ENCODE assay signal across 16 cellular contexts in genomic region chr6:22041797-22042489, GRCh38.
DNase-seq lines count a peak whose midpoint lies in the region; ATAC-seq, FAIRE-seq and TF ChIP-seq lines count a peak whose summit lies in the region.
"Had no signal": no experiment of that assay in that cellular context is flagged by ENCODE, and none has a peak within 500 bp of the region (broad histone marks: within the 10 kb centered on the region; RNA-seq: fewer than 3 reads in every experiment).

No MANE protein-coding gene starts in this region.

- H4K20me1 ChIP-seq in DND-41 (ENCODE audit: insufficient read depth, low read length), result no peaks in the 10 kb centered on the region

- DNase-seq in DND-41 (no peak), RCC 7860 (ENCODE audit: low spot score) (peak; percentile 72), esophagus muscularis mucosa (ENCODE audit: extremely low spot score) (peak; percentile 26), omental fat pad (ENCODE audit: low spot score) (no peak), globus pallidus (ENCODE audit: low spot score) (no peak)
- no peak for DNase-seq in stimulated activated CD4-positive, alpha-beta T cell treated with anti-CD3 and anti-CD28 coated beads, Interleukin-4, amount 100 ng/mL, for 4 hours
- DNase-seq: activated CD4-positive, alpha-beta T cell treated with anti-CD3 and anti-CD28 coated beads, Interleukin-2, amount 50 U/mL, for 48 hours; DMS79 treated with DMSO at 0.1 percent for 48 hours; natural killer cell; NCI-H2081 treated with DMSO at 0.1 percent for 48 hours; NCI-H526 treated with DMSO at 0.1 percent for 48 hours; PC-9 had no signal

- H3K4me3 ChIP-seq in DND-41 (ENCODE audit: low read depth in 1 of 2, low read length in 2 of 2) (no peak overlapping the region), esophagus muscularis mucosa (no peak overlapping the region)
- H3K4me3 ChIP-seq: PC-9 had no signal

- no peak for TF ChIP-seq EP300 in esophagus muscularis mucosa (IDR thresholded peaks at IDR 0.05)

- no peak overlapping the region for H3K4me2 ChIP-seq in DND-41 (ENCODE audit: insufficient read depth, low read length)
- H3K4me2 ChIP-seq: PC-9 had no signal

- ATAC-seq in DND-41 (ENCODE audit: insufficient read depth, low read depth) (no peak), omental fat pad (ENCODE audit: low FRiP score) (peak; percentile 38), HG02938 (IDR thresholded peaks at IDR 0.05; ENCODE audit: unreplicated experiment) (no peak), HG03442 (IDR thresholded peaks at IDR 0.05; ENCODE audit: unreplicated experiment) (no peak)
- ATAC-seq: esophagus mucosa, natural killer cell had no signal

- no peak overlapping the region for H3K9ac ChIP-seq in DND-41 (ENCODE audit: low read depth, low read length)

- no peak overlapping the region for H2AFZ ChIP-seq in DND-41 (ENCODE audit: low read depth, low read length)
- H2AFZ ChIP-seq: PC-9 had no signal

- peak; percentile 81 for FAIRE-seq in RCC 7860 (lab: Jason Lieb, UNC)
- FAIRE-seq: H1 had no signal

- TF ChIP-seq CTCF in DND-41 (IDR thresholded peaks at IDR 0.05; ENCODE audit: borderline replicate concordance, extremely low read depth, low read length, poor library complexity, severe bottlenecking) (no peak), esophagus muscularis mucosa (IDR thresholded peaks at IDR 0.05) (no peak), omental fat pad (IDR thresholded peaks at IDR 0.05) (no peak)

- peaks cover 3% of the 10 kb centered on the region for H3K79me2 ChIP-seq in DND-41 (ENCODE audit: insufficient read depth, low read length)

- peak overlapping the region; percentile 69 for H3K27ac ChIP-seq in DND-41 (ENCODE audit: low read length)
- peak overlapping the region in 2 of 4 donors; percentile 63 to 65 for H3K27ac ChIP-seq in esophagus muscularis mucosa (replicated peaks in 1 of 4)
- H3K27ac ChIP-seq: PC-9 had no signal

- H3K4me1 ChIP-seq in DND-41 (ENCODE audit: insufficient read depth, low read length) (peaks cover 52% of the 10 kb centered on the region), esophagus muscularis mucosa (peaks cover 16 to 28% (median 21%) of the 10 kb centered on the region in 4 donors)

- H3K36me3 ChIP-seq in DND-41 (ENCODE audit: insufficient read depth, low read length), result peaks cover 10% of the 10 kb centered on the region; the same call in 1 of the 2 replicates
- H3K36me3 ChIP-seq in esophagus muscularis mucosa, result no peaks in the 10 kb centered on the region

- no peak for TF ChIP-seq POLR2A in esophagus muscularis mucosa (IDR thresholded peaks at IDR 0.05; ENCODE audit: low read depth)

- WGBS in esophagus muscularis mucosa, result 59% methylated on average over 3 of the region's 3 CpGs

- H3K27me3 ChIP-seq in DND-41 (ENCODE audit: insufficient read depth, low read length, poor library complexity), result no peaks in the 10 kb centered on the region
- no peaks in the 10 kb centered on the region for H3K27me3 ChIP-seq in esophagus muscularis mucosa

- H3K9me3 ChIP-seq in DND-41 (ENCODE audit: insufficient read depth, low read length, severe bottlenecking) (peaks cover 10% of the 10 kb centered on the region), esophagus muscularis mucosa (peaks cover 0 to 15% (median 11%) of the 10 kb centered on the region in 4 donors)

- intact Hi-C loops in esophagus muscularis mucosa (cut with DNase I), result no loop called here

Comparison
In these comparisons a context has a peak if more than half of its experiments do, and no peak if none do; other contexts are left out.
1. DNase-seq: peak in RCC 7860 (single experiment) and esophagus muscularis mucosa (single experiment); none in DND-41 (single experiment), omental fat pad (single experiment), globus pallidus (single experiment) and stimulated activated CD4-positive, alpha-beta T cell treated with anti-CD3 and anti-CD28 coated beads, Interleukin-4, amount 100 ng/mL, for 4 hours (0 of 2).